ENCODE assay signal across 8 cellular contexts in the genomic region with DNA sequence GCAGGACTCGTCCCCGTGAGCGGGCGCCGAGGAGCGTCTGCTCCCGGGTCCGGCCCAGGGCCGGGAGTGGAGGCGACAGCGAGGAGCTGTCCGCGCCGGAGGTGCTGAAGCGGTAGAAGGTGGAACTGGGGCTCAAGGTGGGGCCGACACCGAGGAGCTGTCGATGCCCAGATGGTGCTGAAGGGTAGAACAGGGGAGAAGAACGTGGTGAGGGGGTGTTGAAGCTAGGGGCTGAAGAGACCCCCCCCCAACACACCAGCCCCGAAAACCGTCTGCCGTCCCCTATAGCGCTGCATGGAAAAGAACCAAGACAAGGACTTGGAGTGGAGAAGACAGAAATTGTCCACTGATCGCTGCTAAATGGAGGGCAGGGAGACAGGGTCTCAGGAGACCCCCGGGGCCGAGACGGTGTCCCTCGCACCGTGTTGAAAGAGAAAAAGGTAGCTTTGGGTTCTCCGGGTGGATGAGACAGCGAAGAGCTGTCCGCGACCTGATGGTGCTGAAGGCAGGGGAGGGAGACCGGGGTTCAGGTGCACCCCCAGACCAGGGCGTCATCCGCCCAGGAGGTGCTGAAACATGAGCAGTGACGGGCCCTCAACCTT. TPM values are rescaled to one million over a fixed set of nuclear protein-coding genes. Genes with fewer than 3 reads are reported as not detected.
DNase-seq lines count a peak whose midpoint lies in the region; ATAC-seq and TF ChIP-seq lines count a peak whose summit lies in the region.

No MANE protein-coding gene starts in this region.

- no peak for TF ChIP-seq RAD21 in liver (IDR thresholded peaks at IDR 0.05)

- WGBS in liver: 21% methylated on average over 37 of the region's 37 CpGs

- H3K27me3 ChIP-seq in RWPE2 (ENCODE audit: insufficient read depth, poor library complexity, severe bottlenecking) (no peaks in the 10 kb centered on the region), liver (ENCODE audit: control insufficient read depth in 4 of 4, insufficient read depth in 4 of 4, low read length in 3 of 4) (peaks cover 0 to 6% (median 0%) of the 10 kb centered on the region in 4 donors)

- ATAC-seq in RWPE2 (ENCODE audit: low read depth) (peak; percentile 59; the same call in 2 of the 3 replicates), GM21367 (IDR thresholded peaks at IDR 0.05; ENCODE audit: unreplicated experiment) (no peak), HG03520 (IDR thresholded peaks at IDR 0.05; ENCODE audit: unreplicated experiment) (no peak)

- H3K4me1 ChIP-seq in RWPE2 (ENCODE audit: insufficient read depth, poor library complexity, severe bottlenecking) (no peaks in the 10 kb centered on the region), liver (ENCODE audit: control insufficient read depth in 4 of 4, insufficient read depth in 4 of 4, low read length in 3 of 4) (no peaks in the 10 kb centered on the region)

- no peak overlapping the region for H3K27ac ChIP-seq in RWPE2 (ENCODE audit: poor library complexity, severe bottlenecking)
- H3K27ac ChIP-seq in liver (ENCODE audit: low read depth in 1 of 2, low read length in 2 of 2): no peak overlapping the region

- H3K9me3 ChIP-seq in RWPE2 (ENCODE audit: severe bottlenecking): no peaks in the 10 kb centered on the region
- H3K9me3 ChIP-seq in liver (ENCODE audit: control insufficient read depth in 4 of 4, low read length in 3 of 4): peaks cover 0 to 7% (median 6%) of the 10 kb centered on the region in 4 donors

- H3K9ac ChIP-seq in liver (ENCODE audit: low read depth in 1 of 2, low read length in 2 of 2): no peak overlapping the region

- DNase-seq in activated T-cell treated with anti-CD3 and anti-CD28 coated beads for 1 hour (ENCODE audit: low read depth): peak; percentile 24
- DNase-seq in activated T-cell treated with anti-CD3 and anti-CD28 coated beads for 4 hours: no peak
- no peak for DNase-seq in RWPE2 (ENCODE audit: low spot score)
- peak; percentile 86 for DNase-seq in astrocyte of the hippocampus (ENCODE audit: low read depth, low spot score)
- no peak for DNase-seq in HPDE6-E6E7 (ENCODE audit: extremely low spot score)

- H3K4me3 ChIP-seq in RWPE2 (ENCODE audit: severe bottlenecking) (no peak overlapping the region), liver (ENCODE audit: low read depth in 1 of 3, low read length in 3 of 3) (no peak overlapping the region)

- H3K36me3 ChIP-seq in RWPE2 (ENCODE audit: low read depth) (no peaks in the 10 kb centered on the region), liver (ENCODE audit: control insufficient read depth in 4 of 4, insufficient read depth in 3 of 4, low read depth in 1 of 4, low read length in 3 of 4) (no peaks in the 10 kb centered on the region)

- no peak for TF ChIP-seq CTCF in RWPE2 (IDR thresholded peaks at IDR 0.05; ENCODE audit: poor library complexity, severe bottlenecking)
- no peak for TF ChIP-seq CTCF in liver (IDR thresholded peaks at IDR 0.05; ENCODE audit: low read depth, low read length, missing input control)

TF ChIP-seq in liver, 16 proteins besides CTCF, POLR2A, EP300 and RAD21:
- TF ChIP-seq NR2F2 (IDR thresholded peaks at IDR 0.05) (no peak), REST (IDR thresholded peaks at IDR 0.05) (peak; percentile 99), YY1 (IDR thresholded peaks at IDR 0.05) (no peak)

RNA-seq across cellular contexts. Expression of gene PDE4C, which starts 7.1 kb away (rescaled TPM):
- total RNA-seq in liver: under 1 TPM; 0.51 to 0.75 TPM
- polyA plus RNA-seq in liver: under 1 TPM in 1 of 2 donors, not detected in 1; 0.23 TPM

RNA-seq across cellular contexts. Expression of gene RAB3A, which starts 29.5 kb away (rescaled TPM):
- total RNA-seq in liver: under 1 TPM; 0.33 to 0.84 TPM
- 1 to 10 TPM in 1 of 2 donors, under 1 TPM in 1; 0.74 to 1.7 TPM for polyA plus RNA-seq in liver

RNA-seq across cellular contexts. Expression of gene MPV17L2, which starts 40.3 kb away (rescaled TPM):
- total RNA-seq in liver: 10 to 100 TPM in 1 of 2 donors, 1 to 10 TPM in 1; 3.6 to 12.1 TPM
- polyA plus RNA-seq in liver: 10 to 100 TPM; 16.1 to 28.0 TPM

RNA-seq across cellular contexts. Expression of gene IQCN, which starts 40.9 kb away (rescaled TPM):
- total RNA-seq in liver: 1 to 10 TPM in 1 of 2 donors, under 1 TPM in 1; 0.19 to 2.4 TPM
- polyA plus RNA-seq in liver: under 1 TPM; 0.43 to 0.64 TPM

RNA-seq across cellular contexts. Expression of gene JUND, which starts 48.1 kb away (rescaled TPM):
- 100 to 1,000 TPM in 1 of 2 donors, 10 to 100 TPM in 1; 36.9 to 103 TPM for total RNA-seq in liver
- 10 to 100 TPM; 12.8 to 46.7 TPM for polyA plus RNA-seq in liver

Comparison
In these comparisons a context has a peak if more than half of its experiments do, and no peak if none do; other contexts are left out.
1. DNase-seq: peak in activated T-cell treated with anti-CD3 and anti-CD28 coated beads for 1 hour (single experiment) and astrocyte of the hippocampus (single experiment); none in activated T-cell treated with anti-CD3 and anti-CD28 coated beads for 4 hours (single experiment), RWPE2 (single experiment) and HPDE6-E6E7 (single experiment).